Comparison of ENCODE assay signal across 1 cellular context in genomic region chr2:17901246-17901645, GRCh38.
TF ChIP-seq lines count a peak whose summit lies in the region.

No MANE protein-coding gene starts in this region.

TF ChIP-seq in HCT116, 20 proteins besides CTCF, POLR2A, EP300 and RAD21 (continued from another document):
- no peak for TF ChIP-seq REST (IDR thresholded peaks at IDR 0.05; ENCODE audit: low read depth)
